Comparison of ENCODE assay signal across 2 cellular contexts in the genomic region with DNA sequence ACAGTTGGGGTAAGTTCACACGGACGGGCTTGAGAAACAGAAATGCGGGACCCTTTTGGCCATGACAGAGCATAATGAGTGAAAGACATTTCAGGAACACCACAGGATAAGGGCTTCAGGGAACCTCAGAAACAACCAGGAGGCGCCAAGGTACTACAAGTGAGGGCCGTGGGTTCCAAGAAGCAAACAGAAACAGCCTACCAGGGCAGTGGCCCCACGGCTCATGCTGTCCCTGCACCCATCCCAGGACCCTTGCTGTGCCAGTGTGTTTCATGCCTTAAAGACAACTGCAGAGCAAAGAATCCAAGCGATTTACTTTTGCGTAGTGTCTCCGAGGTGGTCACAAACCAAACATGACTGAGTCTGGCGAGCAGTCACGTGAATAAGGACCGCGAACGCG.
TF ChIP-seq lines count a peak whose summit lies in the region.

No MANE protein-coding gene starts in this region.

TF ChIP-seq in A549, 52 proteins besides CTCF, POLR2A, EP300 and RAD21 (continued from another document):
- TF ChIP-seq, protein P1, sequence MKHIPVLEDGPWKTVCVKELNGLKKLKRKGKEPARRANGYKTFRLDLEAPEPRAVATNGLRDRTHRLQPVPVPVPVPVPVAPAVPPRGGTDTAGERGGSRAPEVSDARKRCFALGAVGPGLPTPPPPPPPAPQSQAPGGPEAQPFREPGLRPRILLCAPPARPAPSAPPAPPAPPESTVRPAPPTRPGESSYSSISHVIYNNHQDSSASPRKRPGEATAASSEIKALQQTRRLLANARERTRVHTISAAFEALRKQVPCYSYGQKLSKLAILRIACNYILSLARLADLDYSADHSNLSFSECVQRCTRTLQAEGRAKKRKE (CRISPR knock-in tag; IDR thresholded peaks at IDR 0.05; ENCODE audit: low read depth) = no peak
- no peak for TF ChIP-seq RFX5 (IDR thresholded peaks at IDR 0.05)
- no peak for TF ChIP-seq TP53 (CRISPR knock-in tag; IDR thresholded peaks at IDR 0.05)
- no peak for TF ChIP-seq ZNF302 (CRISPR knock-in tag; IDR thresholded peaks at IDR 0.05)
- no peak for TF ChIP-seq JUN (IDR thresholded peaks at IDR 0.05)
- no peak for TF ChIP-seq SMC3 (IDR thresholded peaks at IDR 0.05)
- TF ChIP-seq HEYL (CRISPR knock-in tag; IDR thresholded peaks at IDR 0.05) = no peak
- no peak for TF ChIP-seq RNF2 (IDR thresholded peaks at IDR 0.05; ENCODE audit: borderline replicate concordance, low read depth)
- TF ChIP-seq NR3C1 (IDR thresholded peaks at IDR 0.05) = no peak

TF ChIP-seq in GM23338, 12 proteins besides CTCF, POLR2A, EP300 and RAD21:
- TF ChIP-seq, protein P2, sequence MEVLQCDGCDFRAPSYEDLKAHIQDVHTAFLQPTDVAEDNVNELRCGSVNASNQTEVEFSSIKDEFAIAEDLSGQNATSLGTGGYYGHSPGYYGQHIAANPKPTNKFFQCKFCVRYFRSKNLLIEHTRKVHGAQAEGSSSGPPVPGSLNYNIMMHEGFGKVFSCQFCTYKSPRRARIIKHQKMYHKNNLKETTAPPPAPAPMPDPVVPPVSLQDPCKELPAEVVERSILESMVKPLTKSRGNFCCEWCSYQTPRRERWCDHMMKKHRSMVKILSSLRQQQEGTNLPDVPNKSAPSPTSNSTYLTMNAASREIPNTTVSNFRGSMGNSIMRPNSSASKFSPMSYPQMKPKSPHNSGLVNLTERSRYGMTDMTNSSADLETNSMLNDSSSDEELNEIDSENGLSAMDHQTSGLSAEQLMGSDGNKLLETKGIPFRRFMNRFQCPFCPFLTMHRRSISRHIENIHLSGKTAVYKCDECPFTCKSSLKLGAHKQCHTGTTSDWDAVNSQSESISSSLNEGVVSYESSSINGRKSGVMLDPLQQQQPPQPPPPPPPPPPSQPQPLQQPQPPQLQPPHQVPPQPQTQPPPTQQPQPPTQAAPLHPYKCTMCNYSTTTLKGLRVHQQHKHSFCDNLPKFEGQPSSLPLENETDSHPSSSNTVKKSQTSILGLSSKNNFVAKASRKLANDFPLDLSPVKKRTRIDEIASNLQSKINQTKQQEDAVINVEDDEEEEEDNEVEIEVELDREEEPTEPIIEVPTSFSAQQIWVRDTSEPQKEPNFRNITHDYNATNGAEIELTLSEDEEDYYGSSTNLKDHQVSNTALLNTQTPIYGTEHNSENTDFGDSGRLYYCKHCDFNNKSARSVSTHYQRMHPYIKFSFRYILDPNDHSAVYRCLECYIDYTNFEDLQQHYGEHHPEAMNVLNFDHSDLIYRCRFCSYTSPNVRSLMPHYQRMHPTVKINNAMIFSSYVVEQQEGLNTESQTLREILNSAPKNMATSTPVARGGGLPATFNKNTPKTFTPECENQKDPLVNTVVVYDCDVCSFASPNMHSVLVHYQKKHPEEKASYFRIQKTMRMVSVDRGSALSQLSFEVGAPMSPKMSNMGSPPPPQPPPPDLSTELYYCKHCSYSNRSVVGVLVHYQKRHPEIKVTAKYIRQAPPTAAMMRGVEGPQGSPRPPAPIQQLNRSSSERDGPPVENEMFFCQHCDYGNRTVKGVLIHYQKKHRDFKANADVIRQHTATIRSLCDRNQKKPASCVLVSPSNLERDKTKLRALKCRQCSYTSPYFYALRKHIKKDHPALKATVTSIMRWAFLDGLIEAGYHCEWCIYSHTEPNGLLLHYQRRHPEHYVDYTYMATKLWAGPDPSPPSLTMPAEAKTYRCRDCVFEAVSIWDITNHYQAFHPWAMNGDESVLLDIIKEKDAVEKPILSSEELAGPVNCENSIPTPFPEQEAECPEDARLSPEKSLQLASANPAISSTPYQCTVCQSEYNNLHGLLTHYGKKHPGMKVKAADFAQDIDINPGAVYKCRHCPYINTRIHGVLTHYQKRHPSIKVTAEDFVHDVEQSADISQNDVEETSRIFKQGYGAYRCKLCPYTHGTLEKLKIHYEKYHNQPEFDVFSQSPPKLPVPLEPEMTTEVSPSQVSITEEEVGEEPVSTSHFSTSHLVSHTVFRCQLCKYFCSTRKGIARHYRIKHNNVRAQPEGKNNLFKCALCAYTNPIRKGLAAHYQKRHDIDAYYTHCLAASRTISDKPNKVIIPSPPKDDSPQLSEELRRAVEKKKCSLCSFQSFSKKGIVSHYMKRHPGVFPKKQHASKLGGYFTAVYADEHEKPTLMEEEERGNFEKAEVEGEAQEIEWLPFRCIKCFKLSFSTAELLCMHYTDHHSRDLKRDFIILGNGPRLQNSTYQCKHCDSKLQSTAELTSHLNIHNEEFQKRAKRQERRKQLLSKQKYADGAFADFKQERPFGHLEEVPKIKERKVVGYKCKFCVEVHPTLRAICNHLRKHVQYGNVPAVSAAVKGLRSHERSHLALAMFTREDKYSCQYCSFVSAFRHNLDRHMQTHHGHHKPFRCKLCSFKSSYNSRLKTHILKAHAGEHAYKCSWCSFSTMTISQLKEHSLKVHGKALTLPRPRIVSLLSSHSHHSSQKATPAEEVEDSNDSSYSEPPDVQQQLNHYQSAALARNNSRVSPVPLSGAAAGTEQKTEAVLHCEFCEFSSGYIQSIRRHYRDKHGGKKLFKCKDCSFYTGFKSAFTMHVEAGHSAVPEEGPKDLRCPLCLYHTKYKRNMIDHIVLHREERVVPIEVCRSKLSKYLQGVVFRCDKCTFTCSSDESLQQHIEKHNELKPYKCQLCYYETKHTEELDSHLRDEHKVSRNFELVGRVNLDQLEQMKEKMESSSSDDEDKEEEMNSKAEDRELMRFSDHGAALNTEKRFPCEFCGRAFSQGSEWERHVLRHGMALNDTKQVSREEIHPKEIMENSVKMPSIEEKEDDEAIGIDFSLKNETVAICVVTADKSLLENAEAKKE (CRISPR knock-in tag; IDR thresholded peaks at IDR 0.05) = no peak
- TF ChIP-seq JUNB (IDR thresholded peaks at IDR 0.05; ENCODE audit: unreplicated experiment) (no peak), ZNF114 (CRISPR knock-in tag; IDR thresholded peaks at IDR 0.05) (no peak), NANOG (IDR thresholded peaks at IDR 0.05; ENCODE audit: borderline replicate concordance) (no peak), ZNF331 (CRISPR knock-in tag; IDR thresholded peaks at IDR 0.05; ENCODE audit: low read depth) (no peak)
